ENCODE assay signal across 11 cellular contexts in genomic region chr9:37984672-37985611, GRCh38.
A peak's percentile ranks its signal among the peaks of the same experiment; 100 is the strongest.
DNase-seq lines count a peak whose midpoint lies in the region; ATAC-seq and TF ChIP-seq lines count a peak whose summit lies in the region.
"Had no signal": no experiment of that assay in that cellular context is flagged by ENCODE, and none has a peak within 500 bp of the region (broad histone marks: within the 10 kb centered on the region; RNA-seq: fewer than 3 reads in every experiment).

No MANE protein-coding gene starts in this region.

- H3K27me3 ChIP-seq in foreskin keratinocyte = no peaks in the 10 kb centered on the region
- H3K27me3 ChIP-seq: esophagus muscularis mucosa had no signal

- no peaks in the 10 kb centered on the region for H3K9me3 Mint-ChIP-seq in activated CD4-positive, alpha-beta T cell treated with anti-CD3 and anti-CD28 coated beads, Interleukin-2, amount 10 ng/mL, durations not matched to agents 24 days and 14 days
- H3K9me3 Mint-ChIP-seq in stimulated activated effector memory CD8-positive, alpha-beta T cell treated with anti-CD3 and anti-CD28 coated beads, Interleukin-12 subunit alpha, Interleukin-12 subunit beta, amount 100 ng/mL, for 72 hours = no peaks in the 10 kb centered on the region
- H3K9me3 Mint-ChIP-seq: H9 had no signal

- ATAC-seq in foreskin keratinocyte (peak; percentile 91), HG03354 (IDR thresholded peaks at IDR 0.05; ENCODE audit: poor library complexity, severe bottlenecking, unreplicated experiment) (no peak)
- ATAC-seq in stimulated activated effector memory CD8-positive, alpha-beta T cell treated with anti-CD3 and anti-CD28 coated beads, Interleukin-12 subunit alpha, Interleukin-12 subunit beta, amount 100 ng/mL, for 72 hours = peak; percentile 53

- no peak overlapping the region for H3K27ac Mint-ChIP-seq in activated CD4-positive, alpha-beta T cell treated with anti-CD3 and anti-CD28 coated beads, Interleukin-2, amount 10 ng/mL, durations not matched to agents 24 days and 14 days
- no peak overlapping the region for H3K27ac Mint-ChIP-seq in stimulated activated effector memory CD8-positive, alpha-beta T cell treated with anti-CD3 and anti-CD28 coated beads, Interleukin-12 subunit alpha, Interleukin-12 subunit beta, amount 100 ng/mL, for 72 hours

- DNase-seq in activated CD4-positive, alpha-beta T cell treated with anti-CD3 and anti-CD28 coated beads for 48 hours = peak; percentile 11
- no peak for DNase-seq in activated CD4-positive, alpha-beta T cell treated with anti-CD3 and anti-CD28 coated beads, Interleukin-2, amount 10 ng/mL, durations not matched to agents 24 days and 14 days
- peak; percentile 30 to 64 for DNase-seq in SHP77 (lab: John Stamatoyannopoulos, UW)
- no peak for DNase-seq in foreskin keratinocyte
- DNase-seq in stimulated activated effector memory CD8-positive, alpha-beta T cell treated with anti-CD3 and anti-CD28 coated beads, Interleukin-12 subunit alpha, Interleukin-12 subunit beta, amount 100 ng/mL, for 72 hours (ENCODE audit: low spot score in 2 of 2) = no peak
- no peak for DNase-seq in activated CD4-positive, alpha-beta T cell treated with anti-CD3 and anti-CD28 coated beads, Interleukin-2, amount 50 U/mL, for 48 hours
- no peak for DNase-seq in activated CD4-positive, alpha-beta T cell treated with anti-CD3 and anti-CD28 coated beads for 4 hours
- DNase-seq: AML-193, H9 had no signal

- H3K4me1 ChIP-seq in foreskin keratinocyte = peaks cover 11% of the 10 kb centered on the region

- intact Hi-C loops in activated CD4-positive, alpha-beta T cell treated with anti-CD3 and anti-CD28 coated beads, Interleukin-2, amount 10 ng/mL, durations not matched to agents 24 days and 14 days (cut with micrococcal nuclease) = no loop called here

- TF ChIP-seq CTCF in foreskin keratinocyte (conservative IDR thresholded peaks at IDR 0.05) = peak; percentile 23

- peaks cover 2% of the 10 kb centered on the region for H3K4me1 Mint-ChIP-seq in activated CD4-positive, alpha-beta T cell treated with anti-CD3 and anti-CD28 coated beads, Interleukin-2, amount 10 ng/mL, durations not matched to agents 24 days and 14 days
- peaks cover 12% of the 10 kb centered on the region for H3K4me1 Mint-ChIP-seq in stimulated activated effector memory CD8-positive, alpha-beta T cell treated with anti-CD3 and anti-CD28 coated beads, Interleukin-12 subunit alpha, Interleukin-12 subunit beta, amount 100 ng/mL, for 72 hours

- no peaks in the 10 kb centered on the region for H3K36me3 Mint-ChIP-seq in activated CD4-positive, alpha-beta T cell treated with anti-CD3 and anti-CD28 coated beads, Interleukin-2, amount 10 ng/mL, durations not matched to agents 24 days and 14 days (ENCODE audit: low read depth)
- no peaks in the 10 kb centered on the region for H3K36me3 Mint-ChIP-seq in stimulated activated effector memory CD8-positive, alpha-beta T cell treated with anti-CD3 and anti-CD28 coated beads, Interleukin-12 subunit alpha, Interleukin-12 subunit beta, amount 100 ng/mL, for 72 hours

- no peak overlapping the region for H3K27ac ChIP-seq in foreskin keratinocyte
- H3K27ac ChIP-seq: esophagus muscularis mucosa had no signal

- no peaks in the 10 kb centered on the region for H3K27me3 Mint-ChIP-seq in activated CD4-positive, alpha-beta T cell treated with anti-CD3 and anti-CD28 coated beads, Interleukin-2, amount 10 ng/mL, durations not matched to agents 24 days and 14 days

- no peak overlapping the region for H3K4me3 Mint-ChIP-seq in activated CD4-positive, alpha-beta T cell treated with anti-CD3 and anti-CD28 coated beads, Interleukin-2, amount 10 ng/mL, durations not matched to agents 24 days and 14 days
- H3K4me3 Mint-ChIP-seq in stimulated activated effector memory CD8-positive, alpha-beta T cell treated with anti-CD3 and anti-CD28 coated beads, Interleukin-12 subunit alpha, Interleukin-12 subunit beta, amount 100 ng/mL, for 72 hours = no peak overlapping the region
- H3K4me3 Mint-ChIP-seq: H9 had no signal

Comparison
In these comparisons a context has a peak if more than half of its experiments do, and no peak if none do; other contexts are left out.
1. DNase-seq: peak in activated CD4-positive, alpha-beta T cell treated with anti-CD3 and anti-CD28 coated beads for 48 hours (single experiment) and SHP77 (2 of 2); none in activated CD4-positive, alpha-beta T cell treated with anti-CD3 and anti-CD28 coated beads, Interleukin-2, amount 10 ng/mL, durations not matched to agents 24 days and 14 days (single experiment), foreskin keratinocyte (0 of 2), stimulated activated effector memory CD8-positive, alpha-beta T cell treated with anti-CD3 and anti-CD28 coated beads, Interleukin-12 subunit alpha, Interleukin-12 subunit beta, amount 100 ng/mL, for 72 hours (0 of 2), activated CD4-positive, alpha-beta T cell treated with anti-CD3 and anti-CD28 coated beads, Interleukin-2, amount 50 U/mL, for 48 hours (0 of 2) and activated CD4-positive, alpha-beta T cell treated with anti-CD3 and anti-CD28 coated beads for 4 hours (0 of 2).